Comparison of ENCODE assay signal across 1 cellular context in genomic region chr3:158644345-158644908, GRCh38.
TF ChIP-seq lines count a peak whose summit lies in the region.

Gene GFM1 (plus strand): TSS chr3:158644527. CDS start chr3:158644635, 108 bp downstream.

TF ChIP-seq in HEK293, 187 proteins besides CTCF, POLR2A, EP300 and RAD21 (continued from another document):
- TF ChIP-seq ZSCAN5A (tag by site-specific recombination; IDR thresholded peaks at IDR 0.05) (0 out of 2 replicates have a peak, but pooled peaks have one; percentile 32), ZFHX2 (tag by site-specific recombination; conservative IDR thresholded peaks at IDR 0.05) (0 out of 2 replicates have a peak, but pooled peaks have one; percentile 40), ZNF664 (tag by site-specific recombination; IDR thresholded peaks at IDR 0.05) (0 out of 2 replicates have a peak, but pooled peaks have one; percentile 20)
TF ChIP-seq in HEK293: peak in this region for 65.
